In the genomic region with DNA sequence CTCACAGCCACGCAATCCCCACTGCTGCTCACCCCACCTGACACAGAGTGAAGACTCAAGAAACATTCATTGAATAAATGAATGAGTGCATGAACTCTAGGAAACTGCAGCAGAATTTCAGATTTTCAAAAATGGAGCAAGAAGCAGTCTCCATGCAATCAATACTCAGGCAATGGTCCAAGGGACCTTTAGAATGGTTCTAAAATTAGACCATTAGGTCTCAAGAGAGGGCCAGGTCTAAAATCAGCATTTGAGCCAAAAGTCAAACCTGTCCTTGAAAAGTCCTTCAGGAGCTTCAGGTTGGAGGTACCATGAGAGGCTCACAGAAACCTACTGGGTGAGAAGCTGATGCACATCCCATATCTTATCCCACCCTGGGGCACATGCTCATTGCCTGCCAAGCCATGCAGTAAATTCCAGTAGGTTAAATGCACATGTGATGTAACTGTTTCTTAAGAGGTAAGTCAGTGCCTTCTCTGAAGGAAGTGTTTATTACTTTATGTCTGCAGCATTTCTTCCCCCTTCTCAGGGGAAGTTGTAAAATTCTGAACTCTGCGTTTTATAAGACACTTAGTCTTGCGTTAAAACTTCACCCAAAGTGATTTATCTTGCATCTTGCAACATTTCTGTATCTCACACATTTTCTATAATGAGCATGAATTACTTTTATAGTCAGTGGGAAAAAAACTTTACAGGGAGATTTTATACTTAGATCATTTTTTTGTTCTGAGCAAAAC, we compare ENCODE assay signal across 31 cellular contexts.
DNase-seq lines count a peak whose midpoint lies in the region; ATAC-seq, FAIRE-seq and TF ChIP-seq lines count a peak whose summit lies in the region.
"Had no signal": no experiment of that assay in that cellular context is flagged by ENCODE, and none has a peak within 500 bp of the region (broad histone marks: within the 10 kb centered on the region; RNA-seq: fewer than 3 reads in every experiment).

No MANE protein-coding gene starts in this region.

- POLR2A ChIA-PET in HepG2 (lab: Yijun Ruan, JAX) = no interaction called here

- DNase-seq in EH (ENCODE audit: low read depth) (peak; percentile 57), NB4 (ENCODE audit: low read depth) (peak; percentile 14), bronchial epithelial cell (ENCODE audit: low read depth) (peak; percentile 48), HepG2 (ENCODE audit: low spot score) (no peak), NCI-H2171 (lab: John Stamatoyannopoulos, UW) (no peak)
- no peak for DNase-seq in activated CD4-positive, alpha-beta T cell treated with anti-CD3 and anti-CD28 coated beads for 48 hours
- DNase-seq: activated CD4-positive, alpha-beta memory T cell treated with anti-CD3 and anti-CD28 coated beads, Interleukin-2, amount 10 ng/mL, durations not matched to agents 7 days and 5 days; activated effector memory CD4-positive, alpha-beta T cell treated with anti-CD3 and anti-CD28 coated beads, Interleukin-2, amount 50 U/mL, for 16 hours; activated naive CD8-positive, alpha-beta T cell treated with anti-CD3 and anti-CD28 coated beads, Interleukin-2, amount 50 U/mL, for 24 hours; C1 segment of cervical spinal cord; DMS79 treated with DMSO at 0.1 percent for 48 hours; effector CD8-positive, alpha-beta T cell; hippocampal formation; immature natural killer cell; NCI-H1105; NCI-H2029; NCI-H2227 treated with DMSO at 0.1 percent for 48 hours; stimulated activated CD4-positive, alpha-beta T cell treated with anti-CD3 and anti-CD28 coated beads, Interleukin-15, amount 100 ng/mL, for 24 hours; stimulated activated naive CD8-positive, alpha-beta T cell treated with anti-CD3 and anti-CD28 coated beads, Interleukin-15, Interleukin-2, amounts not matched to agents 100 U/mL and 50 U/mL, for 24 hours; T-cell had no signal

- no peaks in the 10 kb centered on the region for H3K79me2 ChIP-seq in HepG2 (ENCODE audit: insufficient read depth, low read length)
- H3K79me2 ChIP-seq: parathyroid adenoma had no signal

- FAIRE-seq in bronchial epithelial cell (lab: Jason Lieb, UNC) = no peak
- FAIRE-seq in HepG2 (lab: Jason Lieb, UNC) = no peak
- FAIRE-seq: GM12891, HTR-8/SVneo had no signal

- no peak overlapping the region for H3K4me2 ChIP-seq in HepG2 (ENCODE audit: low read depth, low read length)
- H3K4me2 ChIP-seq: KMS-11 had no signal

- BruUV-seq in HepG2 (replicated peaks; lab: Mats Ljungman, UMichigan) = no TSS peak

- H3K36me3 ChIP-seq in bronchial epithelial cell (ENCODE audit: control insufficient read depth, insufficient read depth, low read length) (no peaks in the 10 kb centered on the region), HepG2 (replicated peaks in 1 of 2; ENCODE audit: control insufficient read depth in 1 of 2, insufficient read depth in 2 of 2, low read length in 2 of 2) (peaks cover 0 to 3% of the 10 kb centered on the region in 2 experiments; a peak in 2 of 5 replicates)
- H3K36me3 ChIP-seq: gastroesophageal sphincter had no signal

- H3K27me3 ChIP-seq in bronchial epithelial cell (ENCODE audit: control insufficient read depth, insufficient read depth, low read length) (no peaks in the 10 kb centered on the region), HepG2 (ENCODE audit: control insufficient read depth in 1 of 2, insufficient read depth in 2 of 2, low read length in 2 of 2) (no peaks in the 10 kb centered on the region)
- H3K27me3 ChIP-seq: gastroesophageal sphincter had no signal

- CTCF ChIA-PET in HepG2 (lab: Yijun Ruan, JAX; ENCODE audit: low intra/inter-chr PET ratio, low total read pairs) = no interaction called here

- in situ Hi-C loops in HepG2 (cut with HindIII; ENCODE audit: extremely low pct_ligation_motif_present, low pct_unique_long_range_greater_than_20kb) = no loop called here

- H3K4me1 ChIP-seq in HepG2 (ENCODE audit: insufficient read depth, low read length) = no peaks in the 10 kb centered on the region
- H3K4me1 ChIP-seq: gastroesophageal sphincter, parathyroid adenoma had no signal

- H2AFZ ChIP-seq in HepG2 (ENCODE audit: low read length) = no peak overlapping the region
- H2AFZ ChIP-seq: parathyroid adenoma had no signal

- TF ChIP-seq EP300 in HepG2 (IDR thresholded peaks at IDR 0.05; ENCODE audit: low read depth in 2 of 2, low read length in 2 of 2) (no peak), HepG2 (CRISPR knock-in tag; IDR thresholded peaks at IDR 0.05; ENCODE audit: borderline replicate concordance) (no peak)

- H3K4me3 ChIP-seq in NB4 (ENCODE audit: low read depth, low read length) (no peak overlapping the region), bronchial epithelial cell (ENCODE audit: low read depth, low read length) (no peak overlapping the region), HepG2 (replicated peaks in 1 of 3; ENCODE audit: insufficient read depth in 1 of 3, low read depth in 2 of 3, low read length in 3 of 3) (no peak overlapping the region)
- H3K4me3 ChIP-seq: gastroesophageal sphincter had no signal

- no peak for TF ChIP-seq POLR2A in NB4 (IDR thresholded peaks at IDR 0.05; ENCODE audit: extremely low read depth, insufficient read length)
- TF ChIP-seq POLR2A in HepG2 (IDR thresholded peaks at IDR 0.05; ENCODE audit: insufficient read depth in 1 of 2, low read depth in 2 of 2, low read length in 2 of 2) = no peak

- TF ChIP-seq CTCF in NB4 (IDR thresholded peaks at IDR 0.05; ENCODE audit: low read depth, low read length) (no peak), bronchial epithelial cell (IDR thresholded peaks at IDR 0.05; ENCODE audit: insufficient read depth, low read length, severe bottlenecking) (no peak), HepG2 (CRISPR knock-in tag; IDR thresholded peaks at IDR 0.05) (no peak)

- intact Hi-C loops in HepG2 (cut with micrococcal nuclease; ENCODE audit: unreplicated experiment) = no loop called here

- H3K27ac ChIP-seq in HepG2 (ENCODE audit: extremely low read length, insufficient read depth, low read length) = no peak overlapping the region
- H3K27ac ChIP-seq: gastroesophageal sphincter, KMS-11, parathyroid adenoma had no signal

- no peaks in the 10 kb centered on the region for H3K9me3 ChIP-seq in HepG2 (ENCODE audit: low read length)
- H3K9me3 ChIP-seq: gastroesophageal sphincter had no signal

- no peak overlapping the region for H3K9ac ChIP-seq in HepG2 (ENCODE audit: insufficient read depth, low read depth, low read length)
- H3K9ac ChIP-seq: KMS-11, parathyroid adenoma had no signal

- no peaks in the 10 kb centered on the region for H4K20me1 ChIP-seq in HepG2 (ENCODE audit: insufficient read depth, low read length)

- TF ChIP-seq RAD21 in HepG2 (CRISPR knock-in tag; IDR thresholded peaks at IDR 0.05) = no peak

- ATAC-seq in HepG2 (no peak), GM18861 (IDR thresholded peaks at IDR 0.05; ENCODE audit: unreplicated experiment) (no peak), HG02884 (IDR thresholded peaks at IDR 0.05; ENCODE audit: unreplicated experiment) (no peak)
- ATAC-seq: activated naive CD8-positive, alpha-beta T cell treated with anti-CD3 and anti-CD28 coated beads, Interleukin-2, amount 50 U/mL, for 24 hours; esophagus mucosa; gastroesophageal sphincter; HCT116; Right ventricle myocardium inferior; sciatic nerve; stimulated activated naive CD8-positive, alpha-beta T cell treated with anti-CD3 and anti-CD28 coated beads, Interleukin-15, Interleukin-2, amounts not matched to agents 100 U/mL and 50 U/mL, for 24 hours; T-cell had no signal

- WGBS in HepG2 (ENCODE audit: low lambda C conversion rate) = 96% methylated on average over 3 of the region's 3 CpGs

TF ChIP-seq in HepG2, 621 proteins besides CTCF, POLR2A, EP300 and RAD21:
- TF ChIP-seq, protein P1, sequence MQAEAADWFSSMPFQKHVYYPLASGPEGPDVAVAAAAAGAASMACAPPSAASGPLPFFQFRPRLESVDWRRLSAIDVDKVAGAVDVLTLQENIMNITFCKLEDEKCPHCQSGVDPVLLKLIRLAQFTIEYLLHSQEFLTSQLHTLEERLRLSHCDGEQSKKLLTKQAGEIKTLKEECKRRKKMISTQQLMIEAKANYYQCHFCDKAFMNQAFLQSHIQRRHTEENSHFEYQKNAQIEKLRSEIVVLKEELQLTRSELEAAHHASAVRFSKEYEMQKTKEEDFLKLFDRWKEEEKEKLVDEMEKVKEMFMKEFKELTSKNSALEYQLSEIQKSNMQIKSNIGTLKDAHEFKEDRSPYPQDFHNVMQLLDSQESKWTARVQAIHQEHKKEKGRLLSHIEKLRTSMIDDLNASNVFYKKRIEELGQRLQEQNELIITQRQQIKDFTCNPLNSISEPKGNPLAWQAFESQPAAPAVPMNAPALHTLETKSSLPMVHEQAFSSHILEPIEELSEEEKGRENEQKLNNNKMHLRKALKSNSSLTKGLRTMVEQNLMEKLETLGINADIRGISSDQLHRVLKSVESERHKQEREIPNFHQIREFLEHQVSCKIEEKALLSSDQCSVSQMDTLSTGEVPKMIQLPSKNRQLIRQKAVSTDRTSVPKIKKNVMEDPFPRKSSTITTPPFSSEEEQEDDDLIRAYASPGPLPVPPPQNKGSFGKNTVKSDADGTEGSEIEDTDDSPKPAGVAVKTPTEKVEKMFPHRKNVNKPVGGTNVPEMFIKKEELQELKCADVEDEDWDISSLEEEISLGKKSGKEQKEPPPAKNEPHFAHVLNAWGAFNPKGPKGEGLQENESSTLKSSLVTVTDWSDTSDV (CRISPR knock-in tag; IDR thresholded peaks at IDR 0.05) = no peak
- TF ChIP-seq ZNF530 (CRISPR knock-in tag; IDR thresholded peaks at IDR 0.05; ENCODE audit: low read depth) = no peak
- TF ChIP-seq AGO1 (IDR thresholded peaks at IDR 0.05; ENCODE audit: low read depth, low read length, poor library complexity, severe bottlenecking) = no peak
- TF ChIP-seq, protein P2, sequence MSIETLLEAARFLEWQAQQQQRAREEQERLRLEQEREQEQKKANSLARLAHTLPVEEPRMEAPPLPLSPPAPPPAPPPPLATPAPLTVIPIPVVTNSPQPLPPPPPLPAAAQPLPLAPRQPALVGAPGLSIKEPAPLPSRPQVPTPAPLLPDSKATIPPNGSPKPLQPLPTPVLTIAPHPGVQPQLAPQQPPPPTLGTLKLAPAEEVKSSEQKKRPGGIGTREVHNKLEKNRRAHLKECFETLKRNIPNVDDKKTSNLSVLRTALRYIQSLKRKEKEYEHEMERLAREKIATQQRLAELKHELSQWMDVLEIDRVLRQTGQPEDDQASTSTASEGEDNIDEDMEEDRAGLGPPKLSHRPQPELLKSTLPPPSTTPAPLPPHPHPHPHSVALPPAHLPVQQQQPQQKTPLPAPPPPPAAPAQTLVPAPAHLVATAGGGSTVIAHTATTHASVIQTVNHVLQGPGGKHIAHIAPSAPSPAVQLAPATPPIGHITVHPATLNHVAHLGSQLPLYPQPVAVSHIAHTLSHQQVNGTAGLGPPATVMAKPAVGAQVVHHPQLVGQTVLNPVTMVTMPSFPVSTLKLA (IDR thresholded peaks at IDR 0.05) = peak; percentile 27; the same call in 1 of the 2 replicates
- no peak for TF ChIP-seq ARHGAP35 (CRISPR knock-in tag; IDR thresholded peaks at IDR 0.05; ENCODE audit: borderline replicate concordance)

Comparison
In these comparisons a context has a peak if more than half of its experiments do, and no peak if none do; other contexts are left out.
1. DNase-seq: peak in EH (single experiment), NB4 (single experiment) and bronchial epithelial cell (single experiment); none in HepG2 (single experiment), activated CD4-positive, alpha-beta T cell treated with anti-CD3 and anti-CD28 coated beads for 48 hours (single experiment) and NCI-H2171 (single experiment).